18 cellular contexts compared by ENCODE assay signal in genomic region chr7:150415161-150416160, GRCh38. TPM values are rescaled to one million over a fixed set of nuclear protein-coding genes. Genes with fewer than 3 reads are reported as not detected.
DNase-seq lines count a peak whose midpoint lies in the region; ATAC-seq and TF ChIP-seq lines count a peak whose summit lies in the region.
"Had no signal": no experiment of that assay in that cellular context is flagged by ENCODE, and none has a peak within 500 bp of the region (broad histone marks: within the 10 kb centered on the region; RNA-seq: fewer than 3 reads in every experiment).

No MANE protein-coding gene starts in this region.

- H3K27me3 Mint-ChIP-seq in activated naive CD4-positive, alpha-beta T cell treated with anti-CD3 and anti-CD28 coated beads for 36 hours (ENCODE audit: low read depth), result peaks cover 2% of the 10 kb centered on the region
- H3K27me3 Mint-ChIP-seq in WTC11 (ENCODE audit: low read depth) (no peaks in the 10 kb centered on the region; the same call in 1 of the 2 replicates), natural killer cell (ENCODE audit: low read depth in 2 of 2) (peaks cover 0 to 3% of the 10 kb centered on the region in 2 donors)
- no peaks in the 10 kb centered on the region for H3K27me3 Mint-ChIP-seq in activated CD4-positive, alpha-beta T cell treated with anti-CD3 and anti-CD28 coated beads, Interleukin-2, amount 10 ng/mL, durations not matched to agents 24 days and 14 days

- no peak for TF ChIP-seq RAD21 in liver (IDR thresholded peaks at IDR 0.05)

- H3K36me3 Mint-ChIP-seq in activated naive CD4-positive, alpha-beta T cell treated with anti-CD3 and anti-CD28 coated beads for 36 hours (ENCODE audit: low read depth), result peaks cover 3% of the 10 kb centered on the region
- H3K36me3 Mint-ChIP-seq in WTC11 (peaks cover 6% of the 10 kb centered on the region), natural killer cell (no peaks in the 10 kb centered on the region)
- peaks cover 11% of the 10 kb centered on the region for H3K36me3 Mint-ChIP-seq in activated CD4-positive, alpha-beta T cell treated with anti-CD3 and anti-CD28 coated beads, Interleukin-2, amount 10 ng/mL, durations not matched to agents 24 days and 14 days (ENCODE audit: low read depth)

- H3K27ac ChIP-seq in liver (ENCODE audit: low read depth in 1 of 2, low read length in 2 of 2), result no peak overlapping the region
- H3K27ac ChIP-seq: ascending aorta, esophagus muscularis mucosa, SJSA1, uterus had no signal

- no peaks in the 10 kb centered on the region for H3K9me3 Mint-ChIP-seq in activated naive CD4-positive, alpha-beta T cell treated with anti-CD3 and anti-CD28 coated beads for 36 hours
- H3K9me3 Mint-ChIP-seq in WTC11 (no peaks in the 10 kb centered on the region), natural killer cell (no peaks in the 10 kb centered on the region)
- H3K9me3 Mint-ChIP-seq in activated CD4-positive, alpha-beta T cell treated with anti-CD3 and anti-CD28 coated beads, Interleukin-2, amount 10 ng/mL, durations not matched to agents 24 days and 14 days, result no peaks in the 10 kb centered on the region
- H3K9me3 Mint-ChIP-seq: activated CD4-positive, alpha-beta memory T cell treated with anti-CD3 and anti-CD28 coated beads, Interleukin-2, amount 10 ng/mL, durations not matched to agents 7 days and 5 days; stimulated activated naive CD8-positive, alpha-beta T cell treated with anti-CD3 and anti-CD28 coated beads, Interleukin-15, Interleukin-2, amounts not matched to agents 100 ng/mL and 50 ng/mL, for 24 hours had no signal

- peaks cover 0 to 16% (median 10%) of the 10 kb centered on the region in 4 donors for H3K4me1 ChIP-seq in liver (ENCODE audit: control insufficient read depth in 4 of 4, insufficient read depth in 4 of 4, low read length in 3 of 4)
- H3K4me1 ChIP-seq: ascending aorta, esophagus muscularis mucosa, HAP-1, SJSA1, uterus had no signal

- peak; percentile 1 for DNase-seq in activated naive CD4-positive, alpha-beta T cell treated with anti-CD3 and anti-CD28 coated beads for 36 hours
- DNase-seq in activated naive CD4-positive, alpha-beta T cell treated with anti-CD3 and anti-CD28 coated beads, Interleukin-2, amount 50 U/mL, for 16 hours, result no peak
- DNase-seq in WTC11 (ENCODE audit: low spot score) (no peak), natural killer cell (no peak)
- no peak for DNase-seq in activated CD4-positive, alpha-beta T cell treated with anti-CD3 and anti-CD28 coated beads, Interleukin-2, amount 10 ng/mL, durations not matched to agents 24 days and 14 days
- no peak for DNase-seq in activated effector memory CD4-positive, alpha-beta T cell treated with anti-CD3 and anti-CD28 coated beads, Interleukin-2, amount 50 U/mL, for 16 hours
- DNase-seq: activated CD4-positive, alpha-beta memory T cell treated with anti-CD3 and anti-CD28 coated beads, Interleukin-2, amount 10 ng/mL, durations not matched to agents 7 days and 5 days; GF-D8; NCI-H1048; NCI-H2227 treated with DMSO at 0.1 percent for 48 hours; uterus had no signal

- no peaks in the 10 kb centered on the region for H3K9me3 ChIP-seq in liver (ENCODE audit: control insufficient read depth in 4 of 4, low read length in 3 of 4)
- H3K9me3 ChIP-seq: ascending aorta, esophagus muscularis mucosa, HAP-1, SJSA1, uterus had no signal

- H3K9ac ChIP-seq in liver (ENCODE audit: low read depth in 1 of 2, low read length in 2 of 2), result no peak overlapping the region

- H3K4me3 Mint-ChIP-seq in activated naive CD4-positive, alpha-beta T cell treated with anti-CD3 and anti-CD28 coated beads for 36 hours, result no peak overlapping the region
- H3K4me3 Mint-ChIP-seq in WTC11, result no peak overlapping the region
- H3K4me3 Mint-ChIP-seq in natural killer cell, result no peak overlapping the region
- H3K4me3 Mint-ChIP-seq in activated CD4-positive, alpha-beta T cell treated with anti-CD3 and anti-CD28 coated beads, Interleukin-2, amount 10 ng/mL, durations not matched to agents 24 days and 14 days, result no peak overlapping the region
- H3K4me3 Mint-ChIP-seq: activated CD4-positive, alpha-beta memory T cell treated with anti-CD3 and anti-CD28 coated beads, Interleukin-2, amount 10 ng/mL, durations not matched to agents 7 days and 5 days; stimulated activated naive CD8-positive, alpha-beta T cell treated with anti-CD3 and anti-CD28 coated beads, Interleukin-15, Interleukin-2, amounts not matched to agents 100 ng/mL and 50 ng/mL, for 24 hours had no signal

- WGBS in liver, result 89% methylated on average over 19 of the region's 19 CpGs

- H3K36me3 ChIP-seq in liver (ENCODE audit: control insufficient read depth in 4 of 4, insufficient read depth in 3 of 4, low read depth in 1 of 4, low read length in 3 of 4), result no peaks in the 10 kb centered on the region
- H3K36me3 ChIP-seq: HAP-1, SJSA1, uterus had no signal

- H3K27me3 ChIP-seq in liver (ENCODE audit: control insufficient read depth in 4 of 4, insufficient read depth in 4 of 4, low read length in 3 of 4), result no peaks in the 10 kb centered on the region
- H3K27me3 ChIP-seq: ascending aorta, esophagus muscularis mucosa, uterus had no signal

- H3K27ac Mint-ChIP-seq in activated naive CD4-positive, alpha-beta T cell treated with anti-CD3 and anti-CD28 coated beads for 36 hours, result no peak overlapping the region
- H3K27ac Mint-ChIP-seq in WTC11, result no peak overlapping the region
- no peak overlapping the region for H3K27ac Mint-ChIP-seq in natural killer cell
- no peak overlapping the region for H3K27ac Mint-ChIP-seq in activated CD4-positive, alpha-beta T cell treated with anti-CD3 and anti-CD28 coated beads, Interleukin-2, amount 10 ng/mL, durations not matched to agents 24 days and 14 days
- H3K27ac Mint-ChIP-seq: activated CD4-positive, alpha-beta memory T cell treated with anti-CD3 and anti-CD28 coated beads, Interleukin-2, amount 10 ng/mL, durations not matched to agents 7 days and 5 days; stimulated activated naive CD8-positive, alpha-beta T cell treated with anti-CD3 and anti-CD28 coated beads, Interleukin-15, Interleukin-2, amounts not matched to agents 100 ng/mL and 50 ng/mL, for 24 hours had no signal

- POLR2A ChIA-PET in WTC11 (lab: Charles Lee), result no interaction called here

- CTCF ChIA-PET in activated naive CD4-positive, alpha-beta T cell treated with anti-CD3 and anti-CD28 coated beads for 36 hours (lab: Charles Lee), result no interaction called here
- CTCF ChIA-PET in WTC11 (lab: Charles Lee), result no interaction called here

- H3K4me1 Mint-ChIP-seq in activated naive CD4-positive, alpha-beta T cell treated with anti-CD3 and anti-CD28 coated beads for 36 hours (ENCODE audit: low read depth), result peaks cover 4% of the 10 kb centered on the region
- H3K4me1 Mint-ChIP-seq in WTC11, result peaks cover 11% of the 10 kb centered on the region
- no peaks in the 10 kb centered on the region for H3K4me1 Mint-ChIP-seq in natural killer cell
- H3K4me1 Mint-ChIP-seq in activated CD4-positive, alpha-beta T cell treated with anti-CD3 and anti-CD28 coated beads, Interleukin-2, amount 10 ng/mL, durations not matched to agents 24 days and 14 days, result no peaks in the 10 kb centered on the region

- ATAC-seq in WTC11 (no peak), HG03442 (IDR thresholded peaks at IDR 0.05; ENCODE audit: unreplicated experiment) (no peak), natural killer cell (no peak)

- no peak for TF ChIP-seq CTCF in WTC11 (IDR thresholded peaks at IDR 0.05)
- no peak for TF ChIP-seq CTCF in liver (IDR thresholded peaks at IDR 0.05; ENCODE audit: low read depth, low read length, missing input control)
- no peak for TF ChIP-seq CTCF in natural killer cell (IDR thresholded peaks at IDR 0.05)

- intact Hi-C loops in activated naive CD4-positive, alpha-beta T cell treated with anti-CD3 and anti-CD28 coated beads for 36 hours (cut with micrococcal nuclease), result no loop called here
- intact Hi-C loops in natural killer cell (cut with micrococcal nuclease), result no loop called here
- intact Hi-C loops in activated CD4-positive, alpha-beta T cell treated with anti-CD3 and anti-CD28 coated beads, Interleukin-2, amount 10 ng/mL, durations not matched to agents 24 days and 14 days (cut with micrococcal nuclease), result no loop called here

- no peak overlapping the region for H3K4me3 ChIP-seq in liver (ENCODE audit: low read depth in 1 of 3, low read length in 3 of 3)
- H3K4me3 ChIP-seq: ascending aorta, esophagus muscularis mucosa, HAP-1, SJSA1, uterus had no signal

TF ChIP-seq in WTC11, 78 proteins besides CTCF, POLR2A, EP300 and RAD21:
- TF ChIP-seq NR2C2 (CRISPR knock-in tag; IDR thresholded peaks at IDR 0.05) (no peak), GABPB1 (CRISPR knock-in tag; IDR thresholded peaks at IDR 0.05) (peak; percentile 46; the same call in 1 of the 2 replicates)
TF ChIP-seq in WTC11: peak in this region for 1.

TF ChIP-seq in liver, 16 proteins besides CTCF, POLR2A, EP300 and RAD21 (continues in another document):
- peak; percentile 20 to 21 for TF ChIP-seq RXRA (IDR thresholded peaks at IDR 0.05)
- no peak for TF ChIP-seq GABPA (IDR thresholded peaks at IDR 0.05 in 1 of 2, conservative IDR thresholded peaks at IDR 0.05 in 1 of 2)
- no peak for TF ChIP-seq EGR1 (IDR thresholded peaks at IDR 0.05; ENCODE audit: low read depth in 2 of 2)
- peak; percentile 59 to 60 for TF ChIP-seq HNF4A (conservative IDR thresholded peaks at IDR 0.05)
- no peak for TF ChIP-seq FOXA2 (IDR thresholded peaks at IDR 0.05)
- TF ChIP-seq SP1 (IDR thresholded peaks at IDR 0.05), result no peak

RNA-seq across cellular contexts. Expression of gene GIMAP8, which starts 35.0 kb away (rescaled TPM):
- total RNA-seq in activated naive CD4-positive, alpha-beta T cell treated with anti-CD3 and anti-CD28 coated beads for 36 hours, result 1 to 10 TPM; 9.1 to 9.7 TPM
- total RNA-seq in WTC11 (2021) (0.09 to 0.18 TPM (median 0.09 TPM) in 3 replicates), liver (1 to 10 TPM; 8.8 to 9.4 TPM), natural killer cell (10 to 100 TPM in 1 of 3 donors, 1 to 10 TPM in 2; 6.7 to 17.7 (median 8.4) TPM)
- polyA plus RNA-seq in liver, result 1 to 10 TPM; 1.6 to 6.4 TPM
- 7.9 and 8.5 TPM in 2 replicates for total RNA-seq in activated CD4-positive, alpha-beta T cell treated with anti-CD3 and anti-CD28 coated beads, Interleukin-2, amount 10 ng/mL, durations not matched to agents 24 days and 14 days
- total RNA-seq: SJSA1 had no signal

RNA-seq across cellular contexts. Expression of gene ZNF775, which starts 36.3 kb away (rescaled TPM):
- 1 to 10 TPM; 4.5 to 5.2 TPM for total RNA-seq in activated naive CD4-positive, alpha-beta T cell treated with anti-CD3 and anti-CD28 coated beads for 36 hours
- 24.1 to 26.6 TPM (median 25.4 TPM) in 3 replicates for total RNA-seq in WTC11 (2021)
- total RNA-seq in liver, result 1 to 10 TPM in 1 of 2 donors, under 1 TPM in 1; 0.33 to 3.1 TPM
- polyA plus RNA-seq in liver, result under 1 TPM; 0.08 to 0.72 TPM
- 1 to 10 TPM; 1.3 to 2.7 (median 1.6) TPM for total RNA-seq in natural killer cell
- 4.2 and 5.5 TPM in 2 replicates for total RNA-seq in activated CD4-positive, alpha-beta T cell treated with anti-CD3 and anti-CD28 coated beads, Interleukin-2, amount 10 ng/mL, durations not matched to agents 24 days and 14 days

RNA-seq across cellular contexts. Expression of gene REPIN1, which starts 46.8 kb away (rescaled TPM):
- 10 to 100 TPM; 45.7 to 49.3 TPM for total RNA-seq in activated naive CD4-positive, alpha-beta T cell treated with anti-CD3 and anti-CD28 coated beads for 36 hours
- total RNA-seq in WTC11 (2021) (105 to 130 TPM (median 112 TPM) in 3 replicates), liver (100 to 1,000 TPM in 1 of 2 donors, 10 to 100 TPM in 1; 44.4 to 118 TPM), natural killer cell (10 to 100 TPM; 58.9 to 79.4 (median 76.5) TPM)
- polyA plus RNA-seq in liver, result 10 to 100 TPM; 17.1 to 65.8 TPM
- total RNA-seq in activated CD4-positive, alpha-beta T cell treated with anti-CD3 and anti-CD28 coated beads, Interleukin-2, amount 10 ng/mL, durations not matched to agents 24 days and 14 days, result 73.6 and 79.7 TPM in 2 replicates
